In the genomic region with DNA sequence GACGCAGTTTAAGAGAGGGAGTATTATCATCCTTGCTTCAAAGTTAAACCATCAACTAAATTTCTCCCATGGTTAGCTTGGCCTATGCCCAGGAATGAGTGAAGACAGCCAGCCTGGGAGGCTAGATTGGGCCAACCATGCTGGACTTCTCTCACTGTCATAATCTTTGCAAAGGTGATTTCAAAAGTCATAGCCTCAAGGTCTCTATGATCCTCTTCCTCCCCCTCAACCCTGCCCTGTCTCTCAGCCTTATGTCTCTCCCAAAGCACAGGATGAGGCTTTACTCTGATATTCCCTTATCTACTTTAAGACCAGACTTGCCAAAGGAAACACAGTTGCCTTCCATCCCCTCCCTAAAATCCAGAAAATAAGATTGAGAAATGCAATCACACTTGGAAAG, we compare ENCODE assay signal across 30 cellular contexts.
DNase-seq lines count a peak whose midpoint lies in the region; ATAC-seq and TF ChIP-seq lines count a peak whose summit lies in the region.
"Had no signal": no experiment of that assay in that cellular context is flagged by ENCODE, and none has a peak within 500 bp of the region (broad histone marks: within the 10 kb centered on the region; RNA-seq: fewer than 3 reads in every experiment).

No MANE protein-coding gene starts in this region.

- H3K9me3 Mint-ChIP-seq in HFFc6 = no peaks in the 10 kb centered on the region
- H3K9me3 Mint-ChIP-seq in activated naive CD8-positive, alpha-beta T cell treated with anti-CD3 and anti-CD28 coated beads for 36 hours = no peaks in the 10 kb centered on the region
- H3K9me3 Mint-ChIP-seq: activated CD8-positive, alpha-beta T cell treated with anti-CD3 and anti-CD28 coated beads for 36 hours; activated T-helper 17 cell treated with anti-CD3 and anti-CD28 coated beads, Interleukin-2, amount 50 U/mL, for 72 hours; central memory CD8-positive, alpha-beta T cell; dendritic cell treated with granulocyte-macrophage colony-stimulating factor and Interleukin-4, amounts not matched to agents 40 ng/mL and 50 ng/mL, for 4 days had no signal

- no peaks in the 10 kb centered on the region for H3K36me3 ChIP-seq in SJSA1
- no peaks in the 10 kb centered on the region for H3K36me3 ChIP-seq in hepatocyte (replicated peaks; ENCODE audit: insufficient read depth, low read depth)
- no peaks in the 10 kb centered on the region for H3K36me3 ChIP-seq in heart left ventricle
- H3K36me3 ChIP-seq: esophagus squamous epithelium, left lung had no signal

- H3K27me3 Mint-ChIP-seq in HFFc6 (ENCODE audit: insufficient read depth) = peaks cover 4% of the 10 kb centered on the region; the same call in 1 of the 2 replicates
- H3K27me3 Mint-ChIP-seq in activated naive CD8-positive, alpha-beta T cell treated with anti-CD3 and anti-CD28 coated beads for 36 hours = no peaks in the 10 kb centered on the region
- H3K27me3 Mint-ChIP-seq: activated T-helper 17 cell treated with anti-CD3 and anti-CD28 coated beads, Interleukin-2, amount 50 U/mL, for 72 hours; CD4-positive, CD25-positive, alpha-beta regulatory T cell; stimulated activated naive B cell treated with anti-CD40 and anti-IgM and Interleukin-4, amounts not matched to agents 10 μg/mL and 1 μg/mL and 100 μg/mL, for 72 hours had no signal

- no peak overlapping the region for H3K4me3 Mint-ChIP-seq in HFFc6
- no peak overlapping the region for H3K4me3 Mint-ChIP-seq in activated naive CD8-positive, alpha-beta T cell treated with anti-CD3 and anti-CD28 coated beads for 36 hours
- H3K4me3 Mint-ChIP-seq: activated CD8-positive, alpha-beta T cell treated with anti-CD3 and anti-CD28 coated beads for 36 hours; activated T-helper 17 cell treated with anti-CD3 and anti-CD28 coated beads, Interleukin-2, amount 50 U/mL, for 72 hours; CD4-positive, CD25-positive, alpha-beta regulatory T cell; central memory CD8-positive, alpha-beta T cell; dendritic cell treated with granulocyte-macrophage colony-stimulating factor and Interleukin-4, amounts not matched to agents 40 ng/mL and 50 ng/mL, for 4 days; immature natural killer cell; stimulated activated naive B cell treated with anti-CD40 and anti-IgM and Interleukin-4, amounts not matched to agents 10 μg/mL and 1 μg/mL and 100 μg/mL, for 72 hours had no signal

- no peaks in the 10 kb centered on the region for H4K20me1 ChIP-seq in hepatocyte (ENCODE audit: insufficient read depth, poor library complexity, severe bottlenecking)

- ATAC-seq in sciatic nerve (peak; percentile 21), heart left ventricle (no peak)
- no peak for ATAC-seq in activated CD4-positive, CD25-positive, alpha-beta regulatory T cell treated with anti-CD3 and anti-CD28 coated beads, Interleukin-2, amount 50 U/mL, for 24 hours
- ATAC-seq: activated CD8-positive, alpha-beta T cell treated with anti-CD3 and anti-CD28 coated beads for 36 hours; activated T-helper 17 cell treated with anti-CD3 and anti-CD28 coated beads, Interleukin-2, amount 50 U/mL, for 72 hours; GM12878; mucosa of descending colon; SK-N-SH treated with all-trans-retinoic acid at 6 μM for 48 hours; stimulated activated naive B cell treated with anti-CD40 and anti-IgM and Interleukin-4, amounts not matched to agents 10 μg/mL and 1 μg/mL and 100 μg/mL, for 72 hours had no signal

- peaks cover 42% of the 10 kb centered on the region for H3K4me1 Mint-ChIP-seq in HFFc6 (ENCODE audit: low read depth)
- peaks cover 24% of the 10 kb centered on the region for H3K4me1 Mint-ChIP-seq in activated naive CD8-positive, alpha-beta T cell treated with anti-CD3 and anti-CD28 coated beads for 36 hours
- H3K4me1 Mint-ChIP-seq: activated T-helper 17 cell treated with anti-CD3 and anti-CD28 coated beads, Interleukin-2, amount 50 U/mL, for 72 hours; central memory CD8-positive, alpha-beta T cell; immature natural killer cell had no signal

- H3K4me3 ChIP-seq in SJSA1 (no peak overlapping the region), hepatocyte (no peak overlapping the region), heart left ventricle (no peak overlapping the region)
- H3K4me3 ChIP-seq: esophagus squamous epithelium, GM12878, left lung, mucosa of descending colon had no signal

- no peak overlapping the region for H2AFZ ChIP-seq in hepatocyte
- H2AFZ ChIP-seq: parathyroid adenoma had no signal

- H3K27ac ChIP-seq in SJSA1 (peak overlapping the region; percentile 46), hepatocyte (peak overlapping the region; percentile 17), heart left ventricle (no peak overlapping the region)
- H3K27ac ChIP-seq: esophagus squamous epithelium, left lung, parathyroid adenoma had no signal

- WGBS in hepatocyte (ENCODE audit: low lambda C conversion rate, missing lambda C conversion rate) = 96% methylated on average over 1 of the region's 1 CpG
- WGBS in heart left ventricle, 4 donors = 84 to 91% (median 90%) methylated on average over 1 of the region's 1 CpG

- TF ChIP-seq CTCF in HFFc6 (IDR thresholded peaks at IDR 0.05) (no peak), hepatocyte (IDR thresholded peaks at IDR 0.05; ENCODE audit: poor library complexity) (no peak), heart left ventricle (IDR thresholded peaks at IDR 0.05) (no peak)

- no peak for TF ChIP-seq POLR2A in heart left ventricle (IDR thresholded peaks at IDR 0.05)

- H3K4me2 ChIP-seq in hepatocyte = no peak overlapping the region

- in situ Hi-C loops in ACHN (cut with HindIII; ENCODE audit: low pct_ligation_motif_present, low pct_unique_long_range_greater_than_20kb, low sequenced_read_pairs) = no loop called here

- intact Hi-C loops in sciatic nerve (cut with DNase I) = no loop called here
- intact Hi-C loops in heart left ventricle (cut with DNase I) = no loop called here

- H3K27ac Mint-ChIP-seq in HFFc6 = peak overlapping the region; percentile 36
- no peak overlapping the region for H3K27ac Mint-ChIP-seq in activated naive CD8-positive, alpha-beta T cell treated with anti-CD3 and anti-CD28 coated beads for 36 hours
- H3K27ac Mint-ChIP-seq: activated CD8-positive, alpha-beta T cell treated with anti-CD3 and anti-CD28 coated beads for 36 hours; activated T-helper 17 cell treated with anti-CD3 and anti-CD28 coated beads, Interleukin-2, amount 50 U/mL, for 72 hours; CD4-positive, CD25-positive, alpha-beta regulatory T cell; immature natural killer cell; stimulated activated naive B cell treated with anti-CD40 and anti-IgM and Interleukin-4, amounts not matched to agents 10 μg/mL and 1 μg/mL and 100 μg/mL, for 72 hours had no signal

- no peaks in the 10 kb centered on the region for H3K79me2 ChIP-seq in hepatocyte
- H3K79me2 ChIP-seq: parathyroid adenoma had no signal

- H3K4me1 ChIP-seq in SJSA1 (replicated peaks) (peaks cover 39% of the 10 kb centered on the region), hepatocyte (ENCODE audit: insufficient read depth) (peaks cover 10% of the 10 kb centered on the region), heart left ventricle (peaks cover 0 to 36% (median 12%) of the 10 kb centered on the region in 12 donors)

- no peak for DNase-seq in HFFc6
- no peak for DNase-seq in SJSA1 (ENCODE audit: low read depth in 1 of 2, low spot score in 2 of 2)
- no peak for DNase-seq in hepatocyte (ENCODE audit: low spot score)
- DNase-seq in sciatic nerve (ENCODE audit: low spot score) = no peak
- DNase-seq in heart left ventricle = no peak
- no peak for DNase-seq in activated naive CD8-positive, alpha-beta T cell treated with anti-CD3 and anti-CD28 coated beads for 36 hours
- no peak for DNase-seq in ACHN
- DNase-seq: activated CD4-positive, alpha-beta T cell treated with anti-CD3 and anti-CD28 coated beads for 1 hour; activated CD8-positive, alpha-beta T cell treated with anti-CD3 and anti-CD28 coated beads for 36 hours; activated naive CD4-positive, alpha-beta T cell treated with anti-CD3 and anti-CD28 coated beads, Interleukin-2, amount 50 U/mL, for 16 hours; anterior cingulate cortex; CD4-positive, CD25-positive, alpha-beta regulatory T cell; esophagus squamous epithelium; hippocampal formation; immature natural killer cell; left lung; mucosa of descending colon; NCI-H1092; NCI-H1930; NCI-H526; stimulated activated naive B cell treated with anti-CD40 and anti-IgM and Interleukin-4, amounts not matched to agents 10 μg/mL and 1 μg/mL and 100 μg/mL, for 72 hours; T-helper 2 cell had no signal

- H3K9me3 ChIP-seq in SJSA1 (replicated peaks) (no peaks in the 10 kb centered on the region), hepatocyte (ENCODE audit: low read depth) (no peaks in the 10 kb centered on the region), heart left ventricle (no peaks in the 10 kb centered on the region)
- H3K9me3 ChIP-seq: esophagus squamous epithelium, mucosa of descending colon had no signal

- H3K27me3 ChIP-seq in SJSA1 (replicated peaks) = no peaks in the 10 kb centered on the region
- no peaks in the 10 kb centered on the region for H3K27me3 ChIP-seq in hepatocyte
- no peaks in the 10 kb centered on the region for H3K27me3 ChIP-seq in heart left ventricle
- H3K27me3 ChIP-seq: esophagus squamous epithelium, left lung had no signal

- H3K9me2 ChIP-seq in hepatocyte (replicated peaks; ENCODE audit: insufficient read depth) = no peaks in the 10 kb centered on the region

- H3K36me3 Mint-ChIP-seq in HFFc6 (ENCODE audit: low read depth) = no peaks in the 10 kb centered on the region; the same call in 1 of the 2 replicates
- peaks cover 4% of the 10 kb centered on the region for H3K36me3 Mint-ChIP-seq in activated naive CD8-positive, alpha-beta T cell treated with anti-CD3 and anti-CD28 coated beads for 36 hours
- H3K36me3 Mint-ChIP-seq: IgD-negative memory B cell had no signal

Comparison
In these comparisons a context has a peak if more than half of its experiments do, and no peak if none do; other contexts are left out.
1. H3K27ac ChIP-seq: peak in SJSA1 (single experiment) and hepatocyte (single experiment); none in heart left ventricle (0 of 12).